15 cellular contexts compared by ENCODE assay signal in genomic region chr16:31148281-31148728, GRCh38. TPM values are rescaled to one million over a fixed set of nuclear protein-coding genes. Genes with fewer than 3 reads are reported as not detected.
DNase-seq lines count a peak whose midpoint lies in the region; ATAC-seq lines count a peak whose summit lies in the region.
"Had no signal": no experiment of that assay in that cellular context is flagged by ENCODE, and none has a peak within 500 bp of the region (broad histone marks: within the 10 kb centered on the region; RNA-seq: fewer than 3 reads in every experiment).

No MANE protein-coding gene starts in this region.

- no peaks in the 10 kb centered on the region for H3K9me3 Mint-ChIP-seq in CD4-positive, alpha-beta memory T cell
- no peaks in the 10 kb centered on the region for H3K9me3 Mint-ChIP-seq in activated CD8-positive, alpha-beta T cell treated with anti-CD3 and anti-CD28 coated beads, Interleukin-2, amount 10 ng/mL, durations not matched to agents 7 days and 5 days (ENCODE audit: insufficient read depth)
- H3K9me3 Mint-ChIP-seq: activated B cell treated with CpG ODN at 0.5 μM for 24 hours; activated T-cell treated with anti-CD3 and anti-CD28 coated beads, Interleukin-2, amount 50 U/mL, for 4 hours; immature natural killer cell had no signal

- intact Hi-C loops in right cardiac atrium (cut with DNase I): loop anchor here in 1 of 4 donors (10.0 kb wide), 1 partner anchor 164 kb away; the partner anchor contains the start of gene HSD3B7
- intact Hi-C loops in CD4-positive, alpha-beta memory T cell (cut with micrococcal nuclease): no loop called here

- 12% methylated on average over 40 of the region's 40 CpGs for WGBS in right cardiac atrium

- H3K4me1 ChIP-seq in right cardiac atrium (ENCODE audit: control insufficient read depth, insufficient read depth, low read length): no peaks in the 10 kb centered on the region
- H3K4me1 ChIP-seq in mucosa of rectum (ENCODE audit: control insufficient read depth in 2 of 2, insufficient read depth in 2 of 2, low read length in 2 of 2): peaks cover 0 to 7% of the 10 kb centered on the region in 2 donors
- H3K4me1 ChIP-seq in CD4-positive, alpha-beta memory T cell (ENCODE audit: insufficient read depth, low read length): no peaks in the 10 kb centered on the region

- H3K27me3 Mint-ChIP-seq in CD4-positive, alpha-beta memory T cell: peaks cover 0 to 2% of the 10 kb centered on the region in 2 donors
- H3K27me3 Mint-ChIP-seq in activated CD8-positive, alpha-beta T cell treated with anti-CD3 and anti-CD28 coated beads, Interleukin-2, amount 10 ng/mL, durations not matched to agents 7 days and 5 days (ENCODE audit: low read depth): peaks cover 11% of the 10 kb centered on the region

- H3K36me3 Mint-ChIP-seq in CD4-positive, alpha-beta memory T cell: no peaks in the 10 kb centered on the region
- H3K36me3 Mint-ChIP-seq in activated CD8-positive, alpha-beta T cell treated with anti-CD3 and anti-CD28 coated beads, Interleukin-2, amount 10 ng/mL, durations not matched to agents 7 days and 5 days (ENCODE audit: low read depth): no peaks in the 10 kb centered on the region
- H3K36me3 Mint-ChIP-seq: immature natural killer cell had no signal

- POLR2A ChIA-PET in CD4-positive, alpha-beta memory T cell (lab: Charles Lee; ENCODE audit: partially characterized antibody): no interaction called here
- POLR2A ChIA-PET in activated CD8-positive, alpha-beta T cell treated with anti-CD3 and anti-CD28 coated beads, Interleukin-2, amount 10 ng/mL, durations not matched to agents 7 days and 5 days (lab: Charles Lee): interaction anchor here (6.9 kb wide), 1 partner anchor 32 kb away, joined by 46 read pairs; the partner anchor contains the start of gene FUS

- H3K36me3 ChIP-seq in mucosa of rectum (ENCODE audit: control insufficient read depth in 2 of 2, insufficient read depth in 2 of 2, low read length in 2 of 2): no peaks in the 10 kb centered on the region
- no peaks in the 10 kb centered on the region for H3K36me3 ChIP-seq in CD4-positive, alpha-beta memory T cell (ENCODE audit: insufficient read depth, low read length)
- H3K36me3 ChIP-seq: BLaER1 had no signal

- CTCF ChIA-PET in CD4-positive, alpha-beta memory T cell (lab: Charles Lee; ENCODE audit: partially characterized antibody): no interaction called here
- CTCF ChIA-PET in activated CD8-positive, alpha-beta T cell treated with anti-CD3 and anti-CD28 coated beads, Interleukin-2, amount 10 ng/mL, durations not matched to agents 7 days and 5 days (lab: Charles Lee): no interaction called here

- H3K27me3 ChIP-seq in right cardiac atrium (ENCODE audit: control insufficient read depth, insufficient read depth) (no peaks in the 10 kb centered on the region), mucosa of rectum (ENCODE audit: control insufficient read depth in 2 of 2, insufficient read depth in 2 of 2, low read length in 2 of 2) (peaks cover 0 to 3% of the 10 kb centered on the region in 2 donors)
- no peaks in the 10 kb centered on the region for H3K27me3 ChIP-seq in CD4-positive, alpha-beta memory T cell (ENCODE audit: insufficient read depth, low read length)
- H3K27me3 ChIP-seq: BLaER1 had no signal

- H3K4me3 Mint-ChIP-seq in CD4-positive, alpha-beta memory T cell: no peak overlapping the region
- no peak overlapping the region for H3K4me3 Mint-ChIP-seq in activated CD8-positive, alpha-beta T cell treated with anti-CD3 and anti-CD28 coated beads, Interleukin-2, amount 10 ng/mL, durations not matched to agents 7 days and 5 days
- H3K4me3 Mint-ChIP-seq: activated B cell treated with CpG ODN at 0.5 μM for 24 hours; activated T-cell treated with anti-CD3 and anti-CD28 coated beads, Interleukin-2, amount 50 U/mL, for 4 hours; immature natural killer cell had no signal

- H3K27ac ChIP-seq in right cardiac atrium (ENCODE audit: low read length) (no peak overlapping the region), mucosa of rectum (ENCODE audit: low read depth in 2 of 2, low read length in 2 of 2) (peak overlapping the region in 1 of 2 donors; percentile 33)
- H3K27ac ChIP-seq in CD4-positive, alpha-beta memory T cell (ENCODE audit: low read depth, low read length): no peak overlapping the region

- H3K4me3 ChIP-seq in right cardiac atrium (ENCODE audit: low read length) (peak overlapping the region; percentile 19), mucosa of rectum (ENCODE audit: low read length in 2 of 2) (peak overlapping the region; percentile 4 to 32)
- H3K4me3 ChIP-seq in CD4-positive, alpha-beta memory T cell (ENCODE audit: low read length in 2 of 2): no peak overlapping the region
- H3K4me3 ChIP-seq: BLaER1 had no signal

- ATAC-seq in right cardiac atrium (peak; percentile 22 to 25), HG02973 (IDR thresholded peaks at IDR 0.05; ENCODE audit: unreplicated experiment) (no peak)
- no peak for ATAC-seq in activated CD8-positive, alpha-beta T cell treated with anti-CD3 and anti-CD28 coated beads, Interleukin-2, amount 10 ng/mL, durations not matched to agents 7 days and 5 days
- ATAC-seq: activated T-cell treated with anti-CD3 and anti-CD28 coated beads, Interleukin-2, amount 50 U/mL, for 4 hours had no signal

- no peaks in the 10 kb centered on the region for H3K9me3 ChIP-seq in right cardiac atrium (ENCODE audit: control insufficient read depth, low read length)
- H3K9me3 ChIP-seq in mucosa of rectum (ENCODE audit: control insufficient read depth in 2 of 2, low read length in 2 of 2): no peaks in the 10 kb centered on the region
- no peaks in the 10 kb centered on the region for H3K9me3 ChIP-seq in CD4-positive, alpha-beta memory T cell (ENCODE audit: control insufficient read depth in 1 of 2, low read length in 2 of 2)
- H3K9me3 ChIP-seq: BLaER1 had no signal

- peaks cover 0 to 7% (median 3%) of the 10 kb centered on the region in 4 donors for H3K4me1 Mint-ChIP-seq in CD4-positive, alpha-beta memory T cell
- peaks cover 9% of the 10 kb centered on the region for H3K4me1 Mint-ChIP-seq in activated CD8-positive, alpha-beta T cell treated with anti-CD3 and anti-CD28 coated beads, Interleukin-2, amount 10 ng/mL, durations not matched to agents 7 days and 5 days (ENCODE audit: low read depth)

- H3K9ac ChIP-seq in mucosa of rectum (ENCODE audit: low read depth in 1 of 2, low read length in 2 of 2): peak overlapping the region in 1 of 2 donors; percentile 40
- H3K9ac ChIP-seq: BLaER1 had no signal

- DNase-seq in D341Med (ENCODE audit: low spot score) (peak; percentile 34), NCI-H69 (lab: John Stamatoyannopoulos, UW) (peak; percentile 67), right cardiac atrium (peak in 1 of 3 donors; percentile 58), NCI-H446 (lab: John Stamatoyannopoulos, UW) (no peak)
- DNase-seq in CD4-positive, alpha-beta memory T cell: no peak
- no peak for DNase-seq in activated CD8-positive, alpha-beta T cell treated with anti-CD3 and anti-CD28 coated beads, Interleukin-2, amount 10 ng/mL, durations not matched to agents 7 days and 5 days
- DNase-seq: activated B cell treated with CpG ODN at 0.5 μM for 24 hours; activated T-cell treated with anti-CD3 and anti-CD28 coated beads, Interleukin-2, amount 50 U/mL, for 4 hours; amygdala; immature natural killer cell; NCI-H524 treated with DMSO at 0.1 percent for 48 hours had no signal

- no peak overlapping the region for H3K27ac Mint-ChIP-seq in CD4-positive, alpha-beta memory T cell
- no peak overlapping the region for H3K27ac Mint-ChIP-seq in activated CD8-positive, alpha-beta T cell treated with anti-CD3 and anti-CD28 coated beads, Interleukin-2, amount 10 ng/mL, durations not matched to agents 7 days and 5 days
- H3K27ac Mint-ChIP-seq: activated B cell treated with CpG ODN at 0.5 μM for 24 hours, immature natural killer cell had no signal

RNA-seq across cellular contexts. Expression of gene PRSS36, which starts 1.6 kb away (rescaled TPM):
- total RNA-seq in right cardiac atrium: 1 to 10 TPM; 1.3 to 2.2 (median 1.8) TPM
- polyA plus RNA-seq in right cardiac atrium: 1.1 TPM
- total RNA-seq in CD4-positive, alpha-beta memory T cell: under 1 TPM; 0.33 to 0.67 TPM
- polyA plus RNA-seq in CD4-positive, alpha-beta memory T cell: under 1 TPM; 0.47 to 0.94 TPM
- total RNA-seq in activated CD8-positive, alpha-beta T cell treated with anti-CD3 and anti-CD28 coated beads, Interleukin-2, amount 10 ng/mL, durations not matched to agents 7 days and 5 days: 1 to 10 TPM in 1 of 2 experiments, under 1 TPM in 1; 0.95 to 1.3 TPM

RNA-seq across cellular contexts. Expression of gene PRSS8, which starts 12.8 kb away (rescaled TPM):
- total RNA-seq in right cardiac atrium: under 1 TPM in 2 of 4 donors, not detected in 2; 0.15 to 0.40 TPM
- polyA plus RNA-seq in right cardiac atrium: 0.41 TPM
- not detected for total RNA-seq in CD4-positive, alpha-beta memory T cell
- under 1 TPM in 1 of 2 donors, not detected in 1; 0.33 TPM for polyA plus RNA-seq in CD4-positive, alpha-beta memory T cell
- total RNA-seq in activated CD8-positive, alpha-beta T cell treated with anti-CD3 and anti-CD28 coated beads, Interleukin-2, amount 10 ng/mL, durations not matched to agents 7 days and 5 days: not detected
- total RNA-seq: activated B cell treated with CpG ODN at 0.5 μM for 24 hours, SK-MEL-5 had no signal
- polyA plus RNA-seq: immature natural killer cell had no signal

RNA-seq across cellular contexts. Expression of gene KAT8, which starts 30.8 kb away (rescaled TPM):
- 10 to 100 TPM; 72.3 to 76.4 (median 75.2) TPM for total RNA-seq in right cardiac atrium
- 77.0 TPM for polyA plus RNA-seq in right cardiac atrium
- 10 to 100 TPM; 90.8 to 94.2 TPM for total RNA-seq in CD4-positive, alpha-beta memory T cell
- 10 to 100 TPM; 37.5 to 68.8 TPM for polyA plus RNA-seq in CD4-positive, alpha-beta memory T cell
- 10 to 100 TPM; 58.6 to 63.8 TPM for total RNA-seq in activated CD8-positive, alpha-beta T cell treated with anti-CD3 and anti-CD28 coated beads, Interleukin-2, amount 10 ng/mL, durations not matched to agents 7 days and 5 days

RNA-seq across cellular contexts. Expression of gene FUS, which starts 31.6 kb away (rescaled TPM):
- total RNA-seq in right cardiac atrium: 100 to 1,000 TPM; 112 to 172 (median 138) TPM
- 153 TPM for polyA plus RNA-seq in right cardiac atrium
- total RNA-seq in CD4-positive, alpha-beta memory T cell: 100 to 1,000 TPM; 500 to 536 TPM
- 100 to 1,000 TPM in 1 of 2 donors, 10 to 100 TPM in 1; 88.1 to 163 TPM for polyA plus RNA-seq in CD4-positive, alpha-beta memory T cell
- total RNA-seq in activated CD8-positive, alpha-beta T cell treated with anti-CD3 and anti-CD28 coated beads, Interleukin-2, amount 10 ng/mL, durations not matched to agents 7 days and 5 days: 100 to 1,000 TPM; 536 to 569 TPM

RNA-seq across cellular contexts. Expression of gene BCKDK, which starts 40.1 kb away (rescaled TPM):
- total RNA-seq in right cardiac atrium: 10 to 100 TPM; 43.8 to 50.8 (median 48.3) TPM
- 42.2 TPM for polyA plus RNA-seq in right cardiac atrium
- 10 to 100 TPM; 17.0 to 21.1 TPM for total RNA-seq in CD4-positive, alpha-beta memory T cell
- 10 to 100 TPM; 22.3 to 24.3 TPM for polyA plus RNA-seq in CD4-positive, alpha-beta memory T cell
- total RNA-seq in activated CD8-positive, alpha-beta T cell treated with anti-CD3 and anti-CD28 coated beads, Interleukin-2, amount 10 ng/mL, durations not matched to agents 7 days and 5 days: 10 to 100 TPM; 38.9 TPM

Comparison
In these comparisons a context has a peak if more than half of its experiments do, and no peak if none do; other contexts are left out.
1. DNase-seq: peak in D341Med (single experiment) and NCI-H69 (single experiment); none in NCI-H446 (0 of 2), CD4-positive, alpha-beta memory T cell (0 of 5) and activated CD8-positive, alpha-beta T cell treated with anti-CD3 and anti-CD28 coated beads, Interleukin-2, amount 10 ng/mL, durations not matched to agents 7 days and 5 days (single experiment).
2. ATAC-seq: peak in right cardiac atrium (2 of 2); none in HG02973 (single experiment) and activated CD8-positive, alpha-beta T cell treated with anti-CD3 and anti-CD28 coated beads, Interleukin-2, amount 10 ng/mL, durations not matched to agents 7 days and 5 days (single experiment).
3. H3K4me3 ChIP-seq: peak in right cardiac atrium (single experiment) and mucosa of rectum (2 of 2); none in CD4-positive, alpha-beta memory T cell (0 of 2).